2 cellular contexts compared by ENCODE assay signal in the genomic region with DNA sequence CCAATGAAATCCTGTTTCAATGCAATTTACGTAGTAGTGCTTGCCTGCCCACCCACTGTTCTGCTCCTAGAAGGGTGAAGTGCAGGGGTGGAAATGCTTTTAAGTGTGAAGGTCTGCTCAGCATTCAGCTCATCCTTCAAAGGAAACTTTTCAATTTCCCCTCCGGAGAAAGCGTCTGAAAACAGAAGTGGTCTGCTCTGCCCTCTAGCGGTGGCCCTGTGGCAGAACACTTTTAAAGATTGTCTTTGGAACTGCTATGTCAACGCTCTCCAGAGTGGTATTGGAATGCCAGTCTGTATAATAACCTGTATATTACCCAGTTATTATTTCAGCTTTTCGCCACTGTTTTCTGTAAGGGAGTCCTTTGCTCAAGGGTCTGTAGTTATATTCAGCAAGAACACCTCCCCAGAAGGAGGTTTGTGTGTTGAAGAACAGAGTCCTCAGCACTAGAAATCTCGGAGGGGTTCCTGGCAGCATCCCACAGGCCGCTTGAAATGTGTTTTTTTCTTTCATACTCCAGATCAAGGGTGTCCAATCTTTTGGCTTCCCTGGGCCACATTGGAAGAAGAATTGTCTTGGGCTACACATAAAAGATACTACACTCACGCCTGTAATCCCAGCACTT.
TF ChIP-seq lines count a peak whose summit lies in the region.

No MANE protein-coding gene starts in this region.

TF ChIP-seq in HEK293, 187 proteins besides CTCF, POLR2A, EP300 and RAD21 (continued from another document):
- TF ChIP-seq ZNF654 (tag by site-specific recombination; IDR thresholded peaks at IDR 0.05; ENCODE audit: low read depth) (peak; percentile 54), HOXC10 (CRISPR knock-in tag; IDR thresholded peaks at IDR 0.05) (no peak)
- TF ChIP-seq, protein P1, sequence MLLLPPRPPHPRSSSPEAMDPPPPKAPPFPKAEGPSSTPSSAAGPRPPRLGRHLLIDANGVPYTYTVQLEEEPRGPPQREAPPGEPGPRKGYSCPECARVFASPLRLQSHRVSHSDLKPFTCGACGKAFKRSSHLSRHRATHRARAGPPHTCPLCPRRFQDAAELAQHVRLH (tag by site-specific recombination; IDR thresholded peaks at IDR 0.05), result no peak

TF ChIP-seq in H1, 55 proteins besides CTCF, POLR2A, EP300 and RAD21 (continued from another document):
- TF ChIP-seq BRCA1 (IDR thresholded peaks at IDR 0.05; ENCODE audit: low read depth, low read length) (no peak), RXRA (IDR thresholded peaks at IDR 0.05; ENCODE audit: insufficient read depth, low read depth, low read length) (no peak), TCF12 (IDR thresholded peaks at IDR 0.05; ENCODE audit: low read depth, low read length) (no peak), GABPA (IDR thresholded peaks at IDR 0.05; ENCODE audit: borderline replicate concordance, insufficient read depth, low read length) (no peak), YY1 (IDR thresholded peaks at IDR 0.05; ENCODE audit: low read depth, low read length) (no peak), GTF2F1 (IDR thresholded peaks at IDR 0.05; ENCODE audit: borderline replicate concordance, low read depth, low read length) (no peak), FOSL1 (IDR thresholded peaks at IDR 0.05; ENCODE audit: insufficient read depth, low read depth, low read length) (no peak), CBX5 (IDR thresholded peaks at IDR 0.05; ENCODE audit: low read depth, low read length) (no peak)
TF ChIP-seq in H1: peak in this region for 0.
